Comparison of ENCODE assay signal across 20 cellular contexts in genomic region chr12:66290716-66291200, GRCh38. TPM values are rescaled to one million over a fixed set of nuclear protein-coding genes. Genes with fewer than 3 reads are reported as not detected.
DNase-seq lines count a peak whose midpoint lies in the region; ATAC-seq and TF ChIP-seq lines count a peak whose summit lies in the region.
"Had no signal": no experiment of that assay in that cellular context is flagged by ENCODE, and none has a peak within 500 bp of the region (broad histone marks: within the 10 kb centered on the region; RNA-seq: fewer than 3 reads in every experiment).

No MANE protein-coding gene starts in this region.

- BruUV-seq in mammary epithelial cell (replicated peaks; lab: Mats Ljungman, UMichigan) (no TSS peak), MCF 10A (replicated peaks; lab: Mats Ljungman, UMichigan) (no TSS peak)

- CTCF ChIA-PET in mammary epithelial cell (lab: Charles Lee; ENCODE audit: low non-redundant PET) (no interaction called here), MCF 10A (lab: Yijun Ruan, JAX) (interaction anchor here (1.1 to 1.6 kb wide), 2 partner anchors 20 to 21 kb away, joined by 3 to 5 read pairs; no protein-coding TSS in a partner anchor)

- no peak for DNase-seq in mammary epithelial cell
- no peak for DNase-seq in MCF 10A (ENCODE audit: unreplicated experiment)
- DNase-seq in OCI-M1 (lab: John Stamatoyannopoulos, UW), result peak; percentile 6
- DNase-seq in central memory CD4-positive, alpha-beta T cell, result peak; percentile 61
- DNase-seq in stimulated activated naive CD8-positive, alpha-beta T cell treated with anti-CD3 and anti-CD28 coated beads, Interleukin-15, amount 100 ng/mL, for 72 hours, result no peak
- DNase-seq in NCI-H526 treated with DMSO at 0.1 percent for 48 hours (lab: John Stamatoyannopoulos, UW), result no peak
- DNase-seq: effector CD8-positive, alpha-beta T cell; left cardiac atrium; MG63; NCI-H187; NCI-H510A; pancreas; SJCRH30; stimulated activated CD4-positive, alpha-beta T cell treated with anti-CD3 and anti-CD28 coated beads, Interleukin-4, amount 100 ng/mL, for 24 hours; stimulated activated CD8-positive, alpha-beta memory T cell treated with anti-CD3 and anti-CD28 coated beads, Interleukin-4, amount 100 ng/mL, for 48 hours had no signal

- TF ChIP-seq CTCF in mammary epithelial cell (conservative IDR thresholded peaks at IDR 0.05 in 1 of 2, IDR thresholded peaks at IDR 0.05 in 1 of 2; ENCODE audit: extremely low read depth in 1 of 2, insufficient read depth in 1 of 2, low read depth in 1 of 2, low read length in 2 of 2), result no peak
- no peak for TF ChIP-seq CTCF in MCF 10A (IDR thresholded peaks at IDR 0.05; ENCODE audit: unreplicated experiment)

- H3K4me1 ChIP-seq in mammary epithelial cell (ENCODE audit: insufficient read depth, low read length), result peaks cover 4% of the 10 kb centered on the region
- H3K4me1 ChIP-seq: HAP-1, pancreas, SJCRH30, tibial nerve had no signal

- H3K4me1 Mint-ChIP-seq in MCF 10A (ENCODE audit: insufficient read depth, unreplicated experiment), result no peaks in the 10 kb centered on the region
- peaks cover 54% of the 10 kb centered on the region for H3K4me1 Mint-ChIP-seq in stimulated activated naive CD8-positive, alpha-beta T cell treated with anti-CD3 and anti-CD28 coated beads, Interleukin-15, amount 100 ng/mL, for 72 hours

- no peaks in the 10 kb centered on the region for H3K9me3 Mint-ChIP-seq in MCF 10A (ENCODE audit: unreplicated experiment)
- H3K9me3 Mint-ChIP-seq in stimulated activated naive CD8-positive, alpha-beta T cell treated with anti-CD3 and anti-CD28 coated beads, Interleukin-15, amount 100 ng/mL, for 72 hours, result peaks cover 0 to 5% of the 10 kb centered on the region in 2 donors

- H3K4me2 ChIP-seq in mammary epithelial cell (ENCODE audit: insufficient read depth, low read depth, low read length), result no peak overlapping the region

- intact Hi-C loops in mammary epithelial cell (cut with micrococcal nuclease) (no loop called here), MCF 10A (cut with micrococcal nuclease) (no loop called here)

- POLR2A ChIA-PET in MCF 10A (lab: Yijun Ruan, JAX), result no interaction called here

- H3K36me3 ChIP-seq in mammary epithelial cell (ENCODE audit: insufficient read depth, low read length), result no peaks in the 10 kb centered on the region
- H3K36me3 ChIP-seq: cardiac muscle cell, HAP-1, MG63, pancreas, SJCRH30, tibial nerve had no signal

- no peaks in the 10 kb centered on the region for H3K27me3 ChIP-seq in mammary epithelial cell (ENCODE audit: insufficient read depth, low read length)
- H3K27me3 ChIP-seq: cardiac muscle cell, pancreas, SJCRH30, tibial nerve had no signal

- peak overlapping the region; percentile 51 for H2AFZ ChIP-seq in mammary epithelial cell (ENCODE audit: low read depth, low read length)

- WGBS in mammary epithelial cell (ENCODE audit: low coverage, missing lambda C conversion rate), result 85% methylated on average over 2 of the region's 2 CpGs

- dilution Hi-C loops in mammary epithelial cell (cut with HindIII; ENCODE audit: low sequenced_read_pairs), result no loop called here

- H3K36me3 Mint-ChIP-seq in MCF 10A (ENCODE audit: insufficient read depth, unreplicated experiment), result no peaks in the 10 kb centered on the region

- no peaks in the 10 kb centered on the region for H4K20me1 ChIP-seq in mammary epithelial cell (ENCODE audit: insufficient read depth, low read length)

- ATAC-seq in stimulated activated naive CD8-positive, alpha-beta T cell treated with anti-CD3 and anti-CD28 coated beads, Interleukin-15, amount 100 ng/mL, for 72 hours, result peak; percentile 72
- no peak for ATAC-seq in HG03095 (IDR thresholded peaks at IDR 0.05; ENCODE audit: unreplicated experiment)
- ATAC-seq in GM21717 (IDR thresholded peaks at IDR 0.05; ENCODE audit: unreplicated experiment), result no peak
- ATAC-seq: left cardiac atrium, pancreas had no signal

- H3K27ac Mint-ChIP-seq in MCF 10A (ENCODE audit: low read depth, unreplicated experiment), result no peak overlapping the region
- no peak overlapping the region for H3K27ac Mint-ChIP-seq in stimulated activated naive CD8-positive, alpha-beta T cell treated with anti-CD3 and anti-CD28 coated beads, Interleukin-15, amount 100 ng/mL, for 72 hours

- no peaks in the 10 kb centered on the region for H3K79me2 ChIP-seq in mammary epithelial cell (ENCODE audit: insufficient read depth, low read length)

- H3K4me3 ChIP-seq in mammary epithelial cell (replicated peaks in 1 of 3; ENCODE audit: insufficient read depth in 1 of 3, low read depth in 2 of 3, low read length in 3 of 3), result no peak overlapping the region
- H3K4me3 ChIP-seq: cardiac muscle cell, HAP-1, MG63, pancreas, SJCRH30, tibial nerve had no signal

- no peak overlapping the region for H3K9ac ChIP-seq in mammary epithelial cell (ENCODE audit: insufficient read depth, low read length)

- H3K27ac ChIP-seq in mammary epithelial cell (ENCODE audit: insufficient read depth, low read depth, low read length), result no peak overlapping the region
- H3K27ac ChIP-seq: cardiac muscle cell, pancreas, SJCRH30, tibial nerve had no signal

- no peaks in the 10 kb centered on the region for H3K9me3 ChIP-seq in mammary epithelial cell (replicated peaks; ENCODE audit: insufficient read depth, low read length)
- H3K9me3 ChIP-seq: HAP-1, MG63, pancreas, SJCRH30, tibial nerve had no signal

- in situ Hi-C loops in mammary epithelial cell (cut with MboI; ENCODE audit: low sequenced_read_pairs in 2 of 2), result no loop called here

- no peak overlapping the region for H3K4me3 Mint-ChIP-seq in MCF 10A (ENCODE audit: unreplicated experiment)
- H3K4me3 Mint-ChIP-seq in stimulated activated naive CD8-positive, alpha-beta T cell treated with anti-CD3 and anti-CD28 coated beads, Interleukin-15, amount 100 ng/mL, for 72 hours, result no peak overlapping the region

- H3K27me3 Mint-ChIP-seq in MCF 10A (ENCODE audit: insufficient read depth, unreplicated experiment), result peaks cover 29% of the 10 kb centered on the region
- no peaks in the 10 kb centered on the region for H3K27me3 Mint-ChIP-seq in stimulated activated naive CD8-positive, alpha-beta T cell treated with anti-CD3 and anti-CD28 coated beads, Interleukin-15, amount 100 ng/mL, for 72 hours

RNA-seq across cellular contexts. Expression of gene HELB, which starts 11.5 kb away (rescaled TPM):
- total RNA-seq in mammary epithelial cell (1 to 10 TPM; 4.6 to 5.0 TPM), MCF 10A (2022) (2.6 TPM in 2 replicates)
- 0.79 TPM for polyA plus RNA-seq in mammary epithelial cell
- polyA minus RNA-seq in mammary epithelial cell, result 2.6 TPM

Comparison
In these comparisons a context has a peak if more than half of its experiments do, and no peak if none do; other contexts are left out.
1. DNase-seq: peak in OCI-M1 (single experiment) and central memory CD4-positive, alpha-beta T cell (single experiment); none in mammary epithelial cell (single experiment), MCF 10A (single experiment), stimulated activated naive CD8-positive, alpha-beta T cell treated with anti-CD3 and anti-CD28 coated beads, Interleukin-15, amount 100 ng/mL, for 72 hours (0 of 2) and NCI-H526 treated with DMSO at 0.1 percent for 48 hours (single experiment).